8 cellular contexts compared by ENCODE assay signal in the genomic region with DNA sequence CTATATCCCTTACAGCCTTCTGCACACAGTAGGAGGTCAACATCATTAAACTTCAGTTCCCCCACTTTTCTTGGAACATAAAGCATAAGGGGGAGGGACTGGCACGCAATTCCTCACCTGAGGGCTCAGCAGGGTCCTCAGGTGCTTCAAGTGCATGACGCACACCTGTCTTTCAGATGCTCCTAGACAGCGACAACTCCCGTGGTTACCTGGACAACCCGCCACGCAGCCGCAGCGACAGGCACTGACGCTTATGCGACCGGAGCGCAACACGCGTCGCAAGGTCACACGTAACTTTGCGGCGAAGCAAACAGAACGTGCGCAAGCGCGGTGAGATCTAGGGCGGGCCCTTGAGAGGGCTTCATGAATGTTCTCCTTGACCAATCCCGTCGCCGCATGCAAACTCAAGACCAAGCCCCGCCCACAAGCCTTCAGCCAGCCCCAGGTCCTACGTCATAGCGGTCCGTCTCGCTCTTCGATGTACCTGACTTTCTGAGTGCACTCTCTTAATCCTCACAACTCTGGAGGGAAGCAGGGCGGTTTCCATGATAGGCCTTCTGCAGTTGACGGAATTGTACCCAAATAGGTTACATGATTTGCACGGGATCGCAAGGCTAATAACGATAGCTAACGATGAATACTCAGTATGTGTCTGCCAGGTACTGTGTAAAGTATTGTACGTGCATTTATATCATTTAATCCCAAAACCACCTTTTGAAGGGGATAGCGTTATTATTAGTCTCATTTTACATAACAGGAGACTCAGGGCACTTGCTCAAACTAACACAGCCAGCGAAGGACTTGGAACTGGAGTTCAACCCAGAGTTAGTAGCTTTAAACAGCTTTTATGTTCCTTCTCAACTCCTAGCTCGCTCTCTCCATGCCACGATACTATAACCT. TPM values are rescaled to one million over a fixed set of nuclear protein-coding genes. Genes with fewer than 3 reads are reported as not detected.
A peak's percentile ranks its signal among the peaks of the same experiment; 100 is the strongest.
DNase-seq lines count a peak whose midpoint lies in the region; ATAC-seq and TF ChIP-seq lines count a peak whose summit lies in the region.

A gene with protein sequence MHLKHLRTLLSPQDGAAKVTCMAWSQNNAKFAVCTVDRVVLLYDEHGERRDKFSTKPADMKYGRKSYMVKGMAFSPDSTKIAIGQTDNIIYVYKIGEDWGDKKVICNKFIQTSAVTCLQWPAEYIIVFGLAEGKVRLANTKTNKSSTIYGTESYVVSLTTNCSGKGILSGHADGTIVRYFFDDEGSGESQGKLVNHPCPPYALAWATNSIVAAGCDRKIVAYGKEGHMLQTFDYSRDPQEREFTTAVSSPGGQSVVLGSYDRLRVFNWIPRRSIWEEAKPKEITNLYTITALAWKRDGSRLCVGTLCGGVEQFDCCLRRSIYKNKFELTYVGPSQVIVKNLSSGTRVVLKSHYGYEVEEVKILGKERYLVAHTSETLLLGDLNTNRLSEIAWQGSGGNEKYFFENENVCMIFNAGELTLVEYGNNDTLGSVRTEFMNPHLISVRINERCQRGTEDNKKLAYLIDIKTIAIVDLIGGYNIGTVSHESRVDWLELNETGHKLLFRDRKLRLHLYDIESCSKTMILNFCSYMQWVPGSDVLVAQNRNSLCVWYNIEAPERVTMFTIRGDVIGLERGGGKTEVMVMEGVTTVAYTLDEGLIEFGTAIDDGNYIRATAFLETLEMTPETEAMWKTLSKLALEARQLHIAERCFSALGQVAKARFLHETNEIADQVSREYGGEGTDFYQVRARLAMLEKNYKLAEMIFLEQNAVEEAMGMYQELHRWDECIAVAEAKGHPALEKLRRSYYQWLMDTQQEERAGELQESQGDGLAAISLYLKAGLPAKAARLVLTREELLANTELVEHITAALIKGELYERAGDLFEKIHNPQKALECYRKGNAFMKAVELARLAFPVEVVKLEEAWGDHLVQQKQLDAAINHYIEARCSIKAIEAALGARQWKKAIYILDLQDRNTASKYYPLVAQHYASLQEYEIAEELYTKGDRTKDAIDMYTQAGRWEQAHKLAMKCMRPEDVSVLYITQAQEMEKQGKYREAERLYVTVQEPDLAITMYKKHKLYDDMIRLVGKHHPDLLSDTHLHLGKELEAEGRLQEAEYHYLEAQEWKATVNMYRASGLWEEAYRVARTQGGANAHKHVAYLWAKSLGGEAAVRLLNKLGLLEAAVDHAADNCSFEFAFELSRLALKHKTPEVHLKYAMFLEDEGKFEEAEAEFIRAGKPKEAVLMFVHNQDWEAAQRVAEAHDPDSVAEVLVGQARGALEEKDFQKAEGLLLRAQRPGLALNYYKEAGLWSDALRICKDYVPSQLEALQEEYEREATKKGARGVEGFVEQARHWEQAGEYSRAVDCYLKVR (N-terminal part only) (minus strand): TSS at position 246 of the 900 bp plus-strand sequence. CDS start 90 bp downstream, at position 156.

- no peak for TF ChIP-seq CTCF in ascending aorta (IDR thresholded peaks at IDR 0.05)
- no peak for TF ChIP-seq CTCF in psoas muscle (IDR thresholded peaks at IDR 0.05)

- H3K27me3 ChIP-seq in ascending aorta (no peaks in the 10 kb centered on the region), right cardiac atrium (ENCODE audit: control insufficient read depth, insufficient read depth) (no peaks in the 10 kb centered on the region), psoas muscle (ENCODE audit: insufficient read depth in 3 of 3, low read length in 2 of 3) (peaks cover 0 to 7% (median under 1%) of the 10 kb centered on the region in 3 donors)

- peak within 1 kb of the TSS; percentile 69 to 77 for H3K27ac ChIP-seq in ascending aorta
- H3K27ac ChIP-seq in right cardiac atrium (ENCODE audit: low read length), result peak within 1 kb of the TSS; percentile 60
- H3K27ac ChIP-seq in psoas muscle, result peak within 1 kb of the TSS; percentile 41
- peak within 1 kb of the TSS; percentile 19 for H3K27ac ChIP-seq in urinary bladder (ENCODE audit: low read depth)

- 7% methylated on average over 43 of the region's 43 CpGs for WGBS in right cardiac atrium
- WGBS in psoas muscle, 3 donors, result 5 to 7% (median 6%) methylated on average over 43 of the region's 43 CpGs
- WGBS in urinary bladder, result 6% methylated on average over 43 of the region's 43 CpGs

- H3K36me3 ChIP-seq in ascending aorta (peaks cover 3 to 6% of the 10 kb centered on the region in 2 donors), psoas muscle (ENCODE audit: insufficient read depth in 1 of 2, low read depth in 1 of 2) (peaks cover 0 to 10% of the 10 kb centered on the region in 2 donors), urinary bladder (ENCODE audit: insufficient read depth) (no peaks in the 10 kb centered on the region)

- no peaks in the 10 kb centered on the region for H3K9me3 ChIP-seq in ascending aorta
- H3K9me3 ChIP-seq in right cardiac atrium (ENCODE audit: control insufficient read depth, low read length), result no peaks in the 10 kb centered on the region
- no peaks in the 10 kb centered on the region for H3K9me3 ChIP-seq in psoas muscle

- ATAC-seq in GM18505 (IDR thresholded peaks at IDR 0.05; ENCODE audit: unreplicated experiment) (peak; percentile 93), HG02970 (IDR thresholded peaks at IDR 0.05; ENCODE audit: low FRiP score, unreplicated experiment) (peak; percentile 94), right cardiac atrium (peak; percentile 97 to 98), psoas muscle (peak; percentile 93 to 99 (median 96))

- TF ChIP-seq POLR2A in GM18505 (IDR thresholded peaks at IDR 0.05; ENCODE audit: borderline replicate concordance, extremely low read depth, insufficient read depth, insufficient read length), result peak; percentile 52

- intact Hi-C loops in ascending aorta (cut with DNase I), result loop anchor here (1.0 to 10.0 kb wide), 6 partner anchors 61 to 355 kb away; partner anchors contain the start of genes CCDC121, EIF2B4, GPN1 and NRBP1
- intact Hi-C loops in right cardiac atrium (cut with DNase I), result no loop called here
- intact Hi-C loops in psoas muscle (cut with DNase I), result loop anchor here (5.0 to 10.0 kb wide), 3 partner anchors 135 to 165 kb away; partner anchors contain the start of genes CCDC121 (in 2 of the 2) and GPN1 (in 2 of the 2)

- DNase-seq in NCI-H1930 (lab: John Stamatoyannopoulos, UW) (peak; percentile 99), T-helper 22 cell (ENCODE audit: low read depth) (peak; percentile 99), ascending aorta (ENCODE audit: low spot score in 2 of 2) (peak; percentile 97 to 99), right cardiac atrium (peak; percentile 99 to 100 (median 100)), psoas muscle (peak; percentile 99)

- peak within 1 kb of the TSS; percentile 54 to 73 for H3K4me3 ChIP-seq in ascending aorta
- H3K4me3 ChIP-seq in right cardiac atrium (ENCODE audit: low read length), result peak within 1 kb of the TSS; percentile 77
- peak within 1 kb of the TSS; percentile 66 for H3K4me3 ChIP-seq in psoas muscle
- peak within 1 kb of the TSS; percentile 44 for H3K4me3 ChIP-seq in urinary bladder (ENCODE audit: low read depth, low read length)

- H3K4me1 ChIP-seq in ascending aorta (peaks cover 0 to 14% of the 10 kb centered on the region in 2 donors), right cardiac atrium (ENCODE audit: control insufficient read depth, insufficient read depth, low read length) (peaks cover 3% of the 10 kb centered on the region), psoas muscle (peaks cover 11% of the 10 kb centered on the region), urinary bladder (ENCODE audit: insufficient read depth) (no peaks in the 10 kb centered on the region)

RNA-seq across cellular contexts. Expression of the gene that starts here (rescaled TPM):
- 204 TPM for total RNA-seq in ascending aorta
- total RNA-seq in right cardiac atrium, result 10 to 100 TPM; 17.0 to 29.5 (median 26.7) TPM
- polyA plus RNA-seq in right cardiac atrium, result 25.4 TPM
- total RNA-seq in psoas muscle, result 10 to 100 TPM in 1 of 4 donors, 1 to 10 TPM in 3; 4.4 to 10.1 (median 5.9) TPM
- 1 to 10 TPM; 6.0 to 9.5 (median 7.5) TPM for polyA plus RNA-seq in psoas muscle
- total RNA-seq in urinary bladder, result 37.3 TPM
- polyA plus RNA-seq in urinary bladder, result 18.6 TPM

Comparison
In these comparisons a context has a peak if more than half of its experiments do, and no peak if none do; other contexts are left out.
1. Peak in every context shown above with its lines: DNase-seq, ATAC-seq, H3K4me3 ChIP-seq and H3K27ac ChIP-seq.
2. H3K27ac ChIP-seq: peak in every context shown above with its lines; median percentile 73 in ascending aorta; 60 in right cardiac atrium; 41 in psoas muscle; 19 in urinary bladder.
3. intact Hi-C loops: an anchor here in ascending aorta (1.0 to 10.0 kb wide) and psoas muscle (5.0 to 10.0 kb wide); none called in right cardiac atrium.